18 cellular contexts compared by ENCODE assay signal in the genomic region with DNA sequence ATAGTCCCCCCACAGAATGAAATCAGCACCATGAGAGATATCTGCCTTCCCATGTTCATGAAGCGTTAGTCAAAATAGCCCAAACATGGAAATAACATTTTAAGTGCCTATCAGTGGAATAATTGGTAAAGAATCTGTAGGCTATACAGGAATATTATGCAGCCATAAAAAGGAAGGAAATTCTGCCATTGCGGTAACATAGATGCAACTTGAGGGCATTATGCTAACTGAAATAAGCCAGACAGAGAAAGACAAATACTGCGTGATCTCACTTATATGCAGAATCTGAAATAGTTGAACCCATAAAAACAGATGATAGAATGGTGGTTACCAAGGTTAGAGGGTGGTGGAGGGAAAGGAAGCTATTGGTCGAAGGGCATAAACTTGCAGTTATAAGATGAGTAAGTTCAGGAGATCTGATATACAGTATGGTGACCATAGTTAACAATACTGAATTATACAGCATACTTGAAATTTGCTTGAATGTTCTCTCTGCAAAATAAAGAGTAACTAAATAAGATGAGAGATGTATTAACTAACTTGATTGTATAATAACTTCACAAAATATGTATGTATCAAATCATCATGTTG. TPM values are rescaled to one million over a fixed set of nuclear protein-coding genes. Genes with fewer than 3 reads are reported as not detected.
"Had no signal": no experiment of that assay in that cellular context is flagged by ENCODE, and none has a peak within 500 bp of the region (broad histone marks: within the 10 kb centered on the region; RNA-seq: fewer than 3 reads in every experiment).

No MANE protein-coding gene starts in this region.

- H3K9me3 ChIP-seq: body of pancreas, gastrocnemius medialis, lower lobe of right lung, right atrium auricular region, testis, upper lobe of right lung had no signal

- H3K27ac ChIP-seq: body of pancreas, gastrocnemius medialis, heart left ventricle, lower lobe of right lung, right atrium auricular region, testis, upper lobe of right lung had no signal

- ATAC-seq: body of pancreas, gastrocnemius medialis had no signal

- H3K36me3 ChIP-seq: gastrocnemius medialis, heart left ventricle, lower lobe of right lung, right atrium auricular region, upper lobe of right lung had no signal

- FAIRE-seq: colon had no signal

- DNase-seq: activated CD4-positive, alpha-beta T cell treated with anti-CD3 and anti-CD28 coated beads for 4 hours; amygdala; body of pancreas; caudate nucleus; erythroblast; gastrocnemius medialis; lower lobe of right lung; stimulated activated CD4-positive, alpha-beta T cell treated with anti-CD3 and anti-CD28 coated beads, Interleukin-2, amount 100 ng/mL, for 48 hours; testis; upper lobe of right lung had no signal

- H3K4me1 ChIP-seq: gastrocnemius medialis, lower lobe of right lung, right atrium auricular region, testis, upper lobe of right lung had no signal

- H3K27ac Mint-ChIP-seq: progenitor cell of endocrine pancreas had no signal

- H3K27me3 ChIP-seq: body of pancreas, gastrocnemius medialis, heart left ventricle, right atrium auricular region, testis, upper lobe of right lung had no signal

- H3K4me3 ChIP-seq: body of pancreas, gastrocnemius medialis, heart left ventricle, lower lobe of right lung, right atrium auricular region, testis, upper lobe of right lung had no signal

RNA-seq across cellular contexts. Expression of a gene that starts 0.7 kb away (rescaled TPM):
- total RNA-seq: gastrocnemius medialis, heart left ventricle, left cardiac atrium, progenitor cell of endocrine pancreas, right atrium auricular region, skeletal muscle tissue had no signal
- polyA plus RNA-seq: heart left ventricle, neural cell had no signal

RNA-seq across cellular contexts. Expression of a gene that starts 30.8 kb away (rescaled TPM):
- total RNA-seq: body of pancreas, gastrocnemius medialis, heart left ventricle, left cardiac atrium, omental fat pad, progenitor cell of endocrine pancreas, right atrium auricular region, skeletal muscle tissue, upper lobe of right lung had no signal
- polyA plus RNA-seq: heart left ventricle, neural cell had no signal
